In the genomic region with DNA sequence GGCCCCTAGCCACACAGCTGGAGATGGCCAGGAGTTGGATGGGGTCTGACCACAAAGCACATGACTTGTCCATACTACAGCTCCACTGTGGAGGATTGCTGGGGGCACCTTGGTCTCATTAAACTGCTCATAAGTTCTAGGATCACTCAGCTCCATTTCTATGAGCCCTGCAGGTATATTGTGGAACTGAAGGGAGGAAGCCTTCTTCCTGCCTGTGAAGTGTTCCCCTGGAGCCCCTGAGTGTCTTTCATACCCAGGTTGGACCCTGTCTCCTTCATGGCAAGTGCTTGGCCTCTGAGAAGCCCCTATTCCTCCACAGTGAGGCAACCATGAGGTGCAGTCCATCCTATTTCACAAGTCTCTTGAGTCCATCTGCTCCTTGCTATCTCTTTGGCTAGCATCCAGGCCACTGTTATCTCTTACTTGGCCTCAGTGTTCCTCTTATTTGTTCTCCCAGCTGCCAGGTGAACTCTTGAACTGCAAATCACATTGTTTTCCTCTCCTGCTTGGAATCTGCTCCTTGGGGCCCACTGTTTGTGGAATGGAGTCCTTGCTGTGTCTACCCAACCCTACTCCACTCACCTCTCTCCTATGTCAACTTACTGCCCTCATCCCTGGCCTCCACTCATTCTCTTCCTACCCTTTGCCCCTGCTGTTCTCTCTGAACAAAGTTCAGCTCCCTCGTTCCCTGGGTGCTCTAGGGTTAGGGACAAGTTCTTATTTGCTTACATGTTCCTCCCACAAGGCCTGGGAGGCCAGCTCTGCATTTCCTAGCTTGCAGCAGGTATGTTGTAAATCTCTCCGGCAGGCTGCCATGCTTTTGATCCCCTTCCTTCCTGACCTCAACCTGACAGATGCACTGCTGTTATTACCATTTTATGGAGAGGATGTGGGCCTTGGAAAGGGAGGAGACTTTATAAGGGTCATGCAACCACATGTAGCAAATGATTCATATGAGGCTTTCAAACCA, we compare ENCODE assay signal across 12 cellular contexts. TPM values are rescaled to one million over a fixed set of nuclear protein-coding genes. Genes with fewer than 3 reads are reported as not detected.
DNase-seq lines count a peak whose midpoint lies in the region; ATAC-seq, FAIRE-seq and TF ChIP-seq lines count a peak whose summit lies in the region.
"Had no signal": no experiment of that assay in that cellular context is flagged by ENCODE, and none has a peak within 500 bp of the region (broad histone marks: within the 10 kb centered on the region; RNA-seq: fewer than 3 reads in every experiment).

No MANE protein-coding gene starts in this region.

- no peak overlapping the region for H3K18ac ChIP-seq in trophoblast cell (ENCODE audit: low read length)

- no peak overlapping the region for H3K4me3 ChIP-seq in A549
- H3K4me3 ChIP-seq in MG63: peak overlapping the region; percentile 60
- no peak overlapping the region for H3K4me3 ChIP-seq in trophoblast cell (ENCODE audit: low read depth, low read length)

- TF ChIP-seq CTCF in A549 (IDR thresholded peaks at IDR 0.05) (no peak), nephron (IDR thresholded peaks at IDR 0.05; ENCODE audit: unreplicated experiment in 3 of 3) (no peak)

- no peak overlapping the region for H4K91ac ChIP-seq in trophoblast cell (ENCODE audit: low read depth, low read length)

- no peak overlapping the region for H3K4ac ChIP-seq in trophoblast cell (ENCODE audit: low read depth, low read length)

- no peak for TF ChIP-seq POLR2A in A549 (IDR thresholded peaks at IDR 0.05; ENCODE audit: low read length)
- TF ChIP-seq POLR2A in erythroblast (IDR thresholded peaks at IDR 0.05; ENCODE audit: low read length): no peak

- no peak for FAIRE-seq in A549 (lab: Jason Lieb, UNC)

- H4K8ac ChIP-seq in trophoblast cell (ENCODE audit: low read depth, low read length): no peak overlapping the region

- H3K27me3 ChIP-seq in MG63: no peaks in the 10 kb centered on the region
- H3K27me3 ChIP-seq in trophoblast cell (ENCODE audit: insufficient read depth, low read length): no peaks in the 10 kb centered on the region

- peak in 1 of 2 experiments; percentile 76 for DNase-seq in A549 (ENCODE audit: low read depth in 1 of 2, low spot score in 1 of 2)
- DNase-seq in MG63: no peak
- peak; percentile 29 to 64 for DNase-seq in erythroblast (lab: John Stamatoyannopoulos, UW)
- DNase-seq in trophoblast cell: no peak
- no peak for DNase-seq in retina
- DNase-seq: activated T-cell treated with anti-CD3 and anti-CD28 coated beads, Interleukin-2, amount 50 U/mL, for 4 hours; CD4-positive, CD25-positive, alpha-beta regulatory T cell; NCI-H1048 had no signal

- H3K9me3 Mint-ChIP-seq in nephron: no peaks in the 10 kb centered on the region
- H3K9me3 Mint-ChIP-seq: activated T-cell treated with anti-CD3 and anti-CD28 coated beads, Interleukin-2, amount 50 U/mL, for 4 hours; CD4-positive, CD25-positive, alpha-beta regulatory T cell; stimulated activated naive CD8-positive, alpha-beta T cell treated with anti-CD3 and anti-CD28 coated beads, Interleukin-15, Interleukin-2, amounts not matched to agents 100 ng/mL and 50 ng/mL, for 24 hours had no signal

- no peak overlapping the region for H2AK5ac ChIP-seq in trophoblast cell (ENCODE audit: low read length)

- H3K27me3 Mint-ChIP-seq in nephron (ENCODE audit: low read depth): no peaks in the 10 kb centered on the region
- H3K27me3 Mint-ChIP-seq: CD4-positive, CD25-positive, alpha-beta regulatory T cell; stimulated activated naive CD8-positive, alpha-beta T cell treated with anti-CD3 and anti-CD28 coated beads, Interleukin-15, Interleukin-2, amounts not matched to agents 100 ng/mL and 50 ng/mL, for 24 hours had no signal

- no peak overlapping the region for H4K12ac ChIP-seq in trophoblast cell (ENCODE audit: low read depth, low read length)

- peak in 1 of 2 experiments; percentile 65; a peak in 4 of 6 replicates for ATAC-seq in A549
- no peak for ATAC-seq in GM19035 (IDR thresholded peaks at IDR 0.05; ENCODE audit: unreplicated experiment)
- ATAC-seq in HG02623 (IDR thresholded peaks at IDR 0.05; ENCODE audit: unreplicated experiment): no peak
- ATAC-seq: activated T-cell treated with anti-CD3 and anti-CD28 coated beads, Interleukin-2, amount 50 U/mL, for 4 hours had no signal

- no peaks in the 10 kb centered on the region for H3K9me3 ChIP-seq in A549
- H3K9me3 ChIP-seq in MG63: no peaks in the 10 kb centered on the region
- H3K9me3 ChIP-seq in trophoblast cell (ENCODE audit: insufficient read depth, low read depth, low read length): no peaks in the 10 kb centered on the region

- no peak for TF ChIP-seq RAD21 in A549 (conservative IDR thresholded peaks at IDR 0.05 in 1 of 2, IDR thresholded peaks at IDR 0.05 in 1 of 2)

- no peaks in the 10 kb centered on the region for H3K79me1 ChIP-seq in trophoblast cell (ENCODE audit: low read length)

- peak overlapping the region; percentile 74 to 84 (median 84) for H3K4me3 Mint-ChIP-seq in nephron
- H3K4me3 Mint-ChIP-seq: activated T-cell treated with anti-CD3 and anti-CD28 coated beads, Interleukin-2, amount 50 U/mL, for 4 hours; CD4-positive, CD25-positive, alpha-beta regulatory T cell; stimulated activated naive CD8-positive, alpha-beta T cell treated with anti-CD3 and anti-CD28 coated beads, Interleukin-15, Interleukin-2, amounts not matched to agents 100 ng/mL and 50 ng/mL, for 24 hours had no signal

- CTCF ChIA-PET in A549 (lab: Yijun Ruan, JAX): interaction anchor here (0.5 to 1.2 kb wide), 4 partner anchors 34 to 587 kb away, joined by 3 read pairs; partner anchors contain the start of gene KCTD6

- no peak overlapping the region for H2BK120ac ChIP-seq in trophoblast cell (ENCODE audit: insufficient read depth, low read length, poor library complexity)

- WGBS in A549 (ENCODE audit: missing lambda C conversion rate): 11% methylated on average over 2 of the region's 2 CpGs
- WGBS in trophoblast cell (ENCODE audit: extremely low coverage, insufficient coverage, insufficient read length): no CpG with 5 or more reads among the region's 2 CpGs

- peaks cover 8% of the 10 kb centered on the region for H3K36me3 Mint-ChIP-seq in nephron (ENCODE audit: low read depth)
- H3K36me3 Mint-ChIP-seq: CD4-positive, CD25-positive, alpha-beta regulatory T cell had no signal

- POLR2A ChIA-PET in A549 (lab: Yijun Ruan, JAX): no interaction called here

- no peak overlapping the region for H2BK12ac ChIP-seq in trophoblast cell (ENCODE audit: low read length)

- no peak for TF ChIP-seq EP300 in A549 (IDR thresholded peaks at IDR 0.05)

- no peak overlapping the region for H2AFZ ChIP-seq in trophoblast cell (ENCODE audit: insufficient read depth, low read length, poor library complexity)

- peak overlapping the region; percentile 47 for H3K4me2 ChIP-seq in A549
- no peak overlapping the region for H3K4me2 ChIP-seq in trophoblast cell (ENCODE audit: low read length)

- H3K14ac ChIP-seq in trophoblast cell (ENCODE audit: low read length): no peak overlapping the region

- peaks cover 42% of the 10 kb centered on the region for H3K4me1 Mint-ChIP-seq in nephron

- H2BK5ac ChIP-seq in trophoblast cell (ENCODE audit: low read depth, low read length, poor library complexity): no peak overlapping the region

- no peak overlapping the region for H3K23ac ChIP-seq in trophoblast cell (ENCODE audit: low read length)

- peak overlapping the region; percentile 93 to 96 (median 95) for H3K27ac Mint-ChIP-seq in nephron
- H3K27ac Mint-ChIP-seq: CD4-positive, CD25-positive, alpha-beta regulatory T cell; stimulated activated naive CD8-positive, alpha-beta T cell treated with anti-CD3 and anti-CD28 coated beads, Interleukin-15, Interleukin-2, amounts not matched to agents 100 ng/mL and 50 ng/mL, for 24 hours had no signal

- peaks cover 47% of the 10 kb centered on the region for H3K4me1 ChIP-seq in A549
- H3K4me1 ChIP-seq in trophoblast cell (ENCODE audit: control insufficient read depth in 1 of 2, insufficient read depth in 2 of 2, low read length in 2 of 2): no peaks in the 10 kb centered on the region

- H3K27ac ChIP-seq in A549 (peak overlapping the region; percentile 48 to 80), trophoblast cell (ENCODE audit: low read depth, low read length) (no peak overlapping the region)

- H3K9ac ChIP-seq in trophoblast cell (ENCODE audit: low read length): no peak overlapping the region

- no peaks in the 10 kb centered on the region for H3K79me2 ChIP-seq in trophoblast cell (ENCODE audit: control insufficient read depth, insufficient read depth, low read length, poor library complexity)

- H3K36me3 ChIP-seq in MG63: peaks cover 5% of the 10 kb centered on the region; the same call in 1 of the 2 replicates
- no peaks in the 10 kb centered on the region for H3K36me3 ChIP-seq in trophoblast cell (ENCODE audit: control insufficient read depth in 1 of 2, insufficient read depth in 2 of 2, low read length in 2 of 2)

TF ChIP-seq in A549, 52 proteins besides CTCF, POLR2A, EP300 and RAD21 (continues in another document):
- TF ChIP-seq PHF8 (IDR thresholded peaks at IDR 0.05; ENCODE audit: borderline replicate concordance, low read depth) (no peak), HDAC2 (IDR thresholded peaks at IDR 0.05) (no peak)

RNA-seq across cellular contexts. Expression of gene ACOX2, which starts 1.2 kb away (rescaled TPM):
- polyA plus RNA-seq in A549 (2011; rRNA removed): 23.2 and 35.2 TPM in 2 replicates
- polyA plus RNA-seq in A549 (2012; cell fraction: cytosol; rRNA removed): 9.6 and 10.2 TPM in 2 replicates
- polyA plus RNA-seq in A549 (2012; cell fraction: nucleus; rRNA removed): 7.7 and 8.4 TPM in 2 replicates
- polyA plus RNA-seq in A549 (2017; fragmentation: RNase III; extraction: RNeasy Plus Mini Kit Qiagen cat#74134 plus additional on column Dnase treatment): 3.7 to 4.9 TPM (median 4.8 TPM) in 3 replicates
- polyA minus RNA-seq in A549 (2011; rRNA and poly(A)+ RNA removed): 24.1 and 29.1 TPM in 2 replicates
- 18.7 and 23.4 TPM in 2 replicates for total RNA-seq in MG63 (2014; rRNA removed; shearing (Covaris generic); ENCODE audit: low replicate concordance)
- 0.21 and 0.32 TPM in 2 replicates for polyA plus RNA-seq in trophoblast cell (2013)
- total RNA-seq: activated T-cell treated with anti-CD3 and anti-CD28 coated beads, Interleukin-2, amount 50 U/mL, for 4 hours; CD4-positive, CD25-positive, alpha-beta regulatory T cell had no signal
- polyA plus RNA-seq: CD4-positive, CD25-positive, alpha-beta regulatory T cell had no signal

RNA-seq across cellular contexts. Expression of gene FAM107A, which starts 41.4 kb away (rescaled TPM):
- polyA plus RNA-seq in A549 (2011; rRNA removed) (0.03 and 0.04 TPM in 2 replicates), A549 (2017; fragmentation: RNase III; extraction: RNeasy Plus Mini Kit Qiagen cat#74134 plus additional on column Dnase treatment) (not detected in 3 replicates)
- 0.01 and 0.03 TPM in 2 replicates for polyA plus RNA-seq in A549 (2012; cell fraction: cytosol; rRNA removed)
- polyA plus RNA-seq in A549 (2012; cell fraction: nucleus; rRNA removed): 0.01 and 0.05 TPM in 2 replicates
- not detected in 2 replicates for polyA minus RNA-seq in A549 (2011; rRNA and poly(A)+ RNA removed)
- 40.7 and 47.1 TPM in 2 replicates for total RNA-seq in MG63 (2014; rRNA removed; shearing (Covaris generic); ENCODE audit: low replicate concordance)
- polyA plus RNA-seq in trophoblast cell (2013): not detected in 2 replicates
- total RNA-seq: activated T-cell treated with anti-CD3 and anti-CD28 coated beads, Interleukin-2, amount 50 U/mL, for 4 hours; CD4-positive, CD25-positive, alpha-beta regulatory T cell had no signal
- polyA plus RNA-seq: CD4-positive, CD25-positive, alpha-beta regulatory T cell had no signal

RNA-seq across cellular contexts. Expression of gene KCTD6, which starts 43.9 kb away (rescaled TPM):
- 24.4 and 24.5 TPM in 2 replicates for polyA plus RNA-seq in A549 (2011; rRNA removed)
- 5.2 and 5.8 TPM in 2 replicates for polyA plus RNA-seq in A549 (2012; cell fraction: cytosol; rRNA removed)
- 2.4 and 4.7 TPM in 2 replicates for polyA plus RNA-seq in A549 (2012; cell fraction: nucleus; rRNA removed)
- polyA plus RNA-seq in A549 (2017; fragmentation: RNase III; extraction: RNeasy Plus Mini Kit Qiagen cat#74134 plus additional on column Dnase treatment): 7.8 to 8.5 TPM (median 8.1 TPM) in 3 replicates
- 9.6 and 13.4 TPM in 2 replicates for polyA minus RNA-seq in A549 (2011; rRNA and poly(A)+ RNA removed)
- total RNA-seq in MG63 (2014; rRNA removed; shearing (Covaris generic); ENCODE audit: low replicate concordance): 5.1 and 13.4 TPM in 2 replicates
- polyA plus RNA-seq in trophoblast cell (2013): 8.6 and 9.5 TPM in 2 replicates

Comparison
In these comparisons a context has a peak if more than half of its experiments do, and no peak if none do; other contexts are left out.
1. DNase-seq: peak in erythroblast (2 of 2); none in MG63 (single experiment), trophoblast cell (0 of 2) and retina (single experiment).